ENCODE assay signal across 8 cellular contexts in the genomic region with DNA sequence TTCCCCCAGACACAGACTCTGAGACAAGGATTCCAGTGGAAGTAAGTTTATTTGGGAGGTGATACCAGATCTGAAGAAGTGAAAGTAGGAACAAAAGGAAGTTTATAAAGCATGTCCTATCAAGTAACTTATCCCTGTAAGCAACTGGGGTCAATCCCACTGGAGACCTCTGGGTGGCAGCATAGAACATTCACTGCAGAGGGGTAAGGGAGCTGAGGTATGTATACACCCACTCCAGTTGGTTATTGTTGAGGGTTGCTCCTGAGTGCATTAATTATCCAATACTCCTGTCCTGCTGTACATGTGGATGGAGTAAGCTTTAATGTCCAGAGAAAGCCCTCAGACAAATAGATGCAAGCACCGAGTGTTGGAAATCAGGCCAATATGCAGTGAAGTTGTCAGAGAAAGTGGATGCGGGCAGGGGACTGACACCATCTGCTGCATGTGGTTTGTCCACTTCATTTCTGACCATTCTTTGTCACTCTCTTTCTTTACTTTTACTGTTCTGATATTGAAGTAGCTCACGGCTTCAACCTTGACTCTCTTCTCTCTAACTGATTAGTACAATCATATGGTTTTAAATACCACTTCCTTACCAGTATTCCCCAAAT. TPM values are rescaled to one million over a fixed set of nuclear protein-coding genes. Genes with fewer than 3 reads are reported as not detected.
A peak's percentile ranks its signal among the peaks of the same experiment; 100 is the strongest.
DNase-seq lines count a peak whose midpoint lies in the region; ATAC-seq and TF ChIP-seq lines count a peak whose summit lies in the region.

No MANE protein-coding gene starts in this region.

- peak; percentile 59 for DNase-seq in A172 (ENCODE audit: low spot score)
- DNase-seq in GM10266 (ENCODE audit: extremely low spot score): no peak
- peak; percentile 10 for DNase-seq in NCI-H774 (lab: John Stamatoyannopoulos, UW)
- peak; percentile 53 for DNase-seq in astrocyte of the spinal cord (ENCODE audit: low read depth, low spot score)
- DNase-seq in lung (ENCODE audit: low spot score): no peak

- in situ Hi-C loops in astrocyte of the spinal cord (cut with HindIII; ENCODE audit: low sequenced_read_pairs): no loop called here

- no peak overlapping the region for H3K27ac ChIP-seq in lung (ENCODE audit: low read depth in 1 of 2, low read length in 1 of 2)

- no peaks in the 10 kb centered on the region for H3K4me1 ChIP-seq in lung (ENCODE audit: control insufficient read depth in 2 of 2, insufficient read depth in 2 of 2, low read length in 2 of 2)

- H3K4me3 ChIP-seq in astrocyte of the spinal cord (ENCODE audit: low read depth, low read length): no peak overlapping the region
- H3K4me3 ChIP-seq in lung: no peak overlapping the region

- H3K27me3 ChIP-seq in lung (ENCODE audit: control insufficient read depth, insufficient read depth): no peaks in the 10 kb centered on the region

- peak; percentile 40 for TF ChIP-seq CTCF in GM10266 (IDR thresholded peaks at IDR 0.05; ENCODE audit: control insufficient read depth, insufficient read depth, low read depth, missing control alignments)
- peak; percentile 68 for TF ChIP-seq CTCF in astrocyte of the spinal cord (IDR thresholded peaks at IDR 0.05; ENCODE audit: low read depth, low read length)
- peak; percentile 8 for TF ChIP-seq CTCF in lung (IDR thresholded peaks at IDR 0.05; ENCODE audit: control extremely low read depth, extremely low read depth)

- peaks cover 0 to 4% of the 10 kb centered on the region in 2 donors for H3K9me3 ChIP-seq in lung (ENCODE audit: control insufficient read depth in 2 of 2, insufficient read depth in 1 of 2, low read length in 1 of 2)

- ATAC-seq in lung (ENCODE audit: insufficient read depth, low FRiP score): no peak
- ATAC-seq in GM19324 (IDR thresholded peaks at IDR 0.05; ENCODE audit: low FRiP score, unreplicated experiment): no peak
- ATAC-seq in GM21723 (IDR thresholded peaks at IDR 0.05; ENCODE audit: unreplicated experiment): no peak
- no peak for ATAC-seq in GM18858 (IDR thresholded peaks at IDR 0.05; ENCODE audit: unreplicated experiment)

- WGBS in lung, 2 donors: 98 to 99% methylated on average over 3 of the region's 3 CpGs

- H3K36me3 ChIP-seq in lung (ENCODE audit: control insufficient read depth in 2 of 2, insufficient read depth in 2 of 2, low read length in 2 of 2): no peaks in the 10 kb centered on the region

RNA-seq across cellular contexts. Expression of a gene that starts 46.7 kb away (rescaled TPM):
- total RNA-seq in A172 (2014; rRNA removed; shearing (Covaris generic)): 16.1 and 18.6 TPM in 2 replicates
- total RNA-seq in lung: 10 to 100 TPM; 64.1 to 81.7 TPM
- polyA plus RNA-seq in lung: 10 to 100 TPM; 13.1 to 22.1 TPM

RNA-seq across cellular contexts. Expression of a gene that starts 46.9 kb away (rescaled TPM):
- 61.6 and 65.7 TPM in 2 replicates for total RNA-seq in A172 (2014; rRNA removed; shearing (Covaris generic))
- 10 to 100 TPM; 17.0 to 26.9 TPM for total RNA-seq in lung
- 10 to 100 TPM in 1 of 2 donors, 1 to 10 TPM in 1; 5.5 to 16.5 TPM for polyA plus RNA-seq in lung

Comparison
In these comparisons a context has a peak if more than half of its experiments do, and no peak if none do; other contexts are left out.
1. DNase-seq: peak in A172 (single experiment), NCI-H774 (single experiment) and astrocyte of the spinal cord (single experiment); none in GM10266 (single experiment) and lung (single experiment).
2. CTCF ChIP-seq: peak in every context shown above with its lines; median percentile 68 in astrocyte of the spinal cord; 40 in GM10266; 8 in lung.